In the genomic region with DNA sequence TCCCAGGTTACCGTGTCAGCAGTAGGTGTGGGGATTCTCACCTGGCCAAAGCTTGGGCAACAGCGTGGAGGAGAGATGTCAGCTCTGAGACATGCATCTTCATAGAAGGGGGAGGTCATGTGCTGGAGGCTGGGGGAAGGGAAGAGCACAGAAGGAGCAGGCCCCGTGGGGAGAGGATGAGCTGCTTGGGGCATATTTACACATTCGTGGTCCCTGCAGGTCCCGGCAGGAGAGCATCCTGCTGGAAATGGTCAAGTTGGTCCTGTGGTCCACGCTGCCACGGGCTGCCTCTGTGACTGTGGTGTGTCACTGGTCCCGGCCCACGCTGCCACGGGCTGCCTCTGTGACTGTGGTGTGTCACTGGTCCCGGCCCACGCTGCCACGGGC, we compare ENCODE assay signal across 20 cellular contexts.
"Had no signal": no experiment of that assay in that cellular context is flagged by ENCODE, and none has a peak within 500 bp of the region (broad histone marks: within the 10 kb centered on the region; RNA-seq: fewer than 3 reads in every experiment).

No MANE protein-coding gene starts in this region.

- DNase-seq: dermis blood vessel endothelial cell; effector memory CD8-positive, alpha-beta T cell; foreskin keratinocyte; glutamatergic neuron; heart right ventricle; hippocampal formation; left cardiac atrium; left ventricle myocardium inferior; mammary epithelial cell; mesendoderm; naive thymus-derived CD8-positive, alpha-beta T cell; psoas muscle; right cardiac atrium; sigmoid colon; stimulated activated CD4-positive, alpha-beta T cell treated with anti-CD3 and anti-CD28 coated beads, Interleukin-4, amount 100 ng/mL, for 4 hours; stimulated activated naive CD8-positive, alpha-beta T cell treated with anti-CD3 and anti-CD28 coated beads, Interleukin-15, Interleukin-2, amounts not matched to agents 100 U/mL and 50 U/mL, for 24 hours; substantia nigra; testis had no signal

- H3K9me3 Mint-ChIP-seq: effector memory CD8-positive, alpha-beta T cell; naive thymus-derived CD8-positive, alpha-beta T cell had no signal

- H3K36me3 Mint-ChIP-seq: naive thymus-derived CD8-positive, alpha-beta T cell; stimulated activated memory B cell treated with anti-CD40 and anti-IgM and Interleukin-4, amounts not matched to agents 10 μg/mL and 1 μg/mL and 100 μg/mL, for 72 hours had no signal

- H3K4me3 Mint-ChIP-seq: effector memory CD8-positive, alpha-beta T cell; naive thymus-derived CD8-positive, alpha-beta T cell; stimulated activated memory B cell treated with anti-CD40 and anti-IgM and Interleukin-4, amounts not matched to agents 10 μg/mL and 1 μg/mL and 100 μg/mL, for 72 hours had no signal

- H3K4me1 Mint-ChIP-seq: naive thymus-derived CD8-positive, alpha-beta T cell; stimulated activated memory B cell treated with anti-CD40 and anti-IgM and Interleukin-4, amounts not matched to agents 10 μg/mL and 1 μg/mL and 100 μg/mL, for 72 hours had no signal

- ATAC-seq: effector memory CD8-positive, alpha-beta T cell; esophagus mucosa; foreskin keratinocyte; left cardiac atrium; naive thymus-derived CD8-positive, alpha-beta T cell; psoas muscle; stimulated activated memory B cell treated with anti-CD40 and anti-IgM and Interleukin-4, amounts not matched to agents 10 μg/mL and 1 μg/mL and 100 μg/mL, for 72 hours; stimulated activated naive CD8-positive, alpha-beta T cell treated with anti-CD3 and anti-CD28 coated beads, Interleukin-15, Interleukin-2, amounts not matched to agents 100 U/mL and 50 U/mL, for 24 hours had no signal

- H3K27ac Mint-ChIP-seq: effector memory CD8-positive, alpha-beta T cell; naive thymus-derived CD8-positive, alpha-beta T cell; stimulated activated memory B cell treated with anti-CD40 and anti-IgM and Interleukin-4, amounts not matched to agents 10 μg/mL and 1 μg/mL and 100 μg/mL, for 72 hours had no signal
